ENCODE assay signal across 9 cellular contexts in the genomic region with DNA sequence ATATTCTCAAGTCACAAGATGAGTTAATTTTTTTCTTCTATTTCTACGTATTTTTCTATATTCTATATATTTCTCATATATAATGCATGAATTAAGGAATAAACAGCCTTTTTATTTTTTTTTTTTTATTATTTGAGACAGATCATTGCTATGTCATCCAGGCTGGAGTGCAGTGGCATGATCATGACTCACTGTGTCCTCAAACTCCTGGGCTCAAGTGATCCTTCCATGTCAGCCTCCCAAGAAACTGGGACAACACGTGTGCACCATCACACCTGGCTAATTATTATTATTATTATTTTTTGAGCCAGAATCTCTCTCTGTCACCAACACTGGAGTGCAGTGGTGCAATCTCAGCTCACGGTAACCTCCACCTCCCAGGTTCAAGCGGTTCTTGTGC. TPM values are rescaled to one million over a fixed set of nuclear protein-coding genes. Genes with fewer than 3 reads are reported as not detected.
DNase-seq lines count a peak whose midpoint lies in the region; ATAC-seq and TF ChIP-seq lines count a peak whose summit lies in the region.
"Had no signal": no experiment of that assay in that cellular context is flagged by ENCODE, and none has a peak within 500 bp of the region (broad histone marks: within the 10 kb centered on the region; RNA-seq: fewer than 3 reads in every experiment).

No MANE protein-coding gene starts in this region.

- no peaks in the 10 kb centered on the region for H3K9me3 ChIP-seq in neural cell (ENCODE audit: low read length)

- no peak for TF ChIP-seq RAD21 in neural cell (conservative IDR thresholded peaks at IDR 0.05)

- in situ Hi-C loops in GM13977 (cut with MboI; ENCODE audit: low pct_unique_long_range_greater_than_20kb, low sequenced_read_pairs, unreplicated experiment): no loop called here

- peaks cover 20% of the 10 kb centered on the region for H3K4me1 Mint-ChIP-seq in central memory CD8-positive, alpha-beta T cell

- peaks cover 7% of the 10 kb centered on the region for H3K9me3 Mint-ChIP-seq in central memory CD8-positive, alpha-beta T cell

- H3K79me2 ChIP-seq in neural cell (replicated peaks; ENCODE audit: insufficient read depth, low read length): peaks cover 16% of the 10 kb centered on the region
- H3K79me2 ChIP-seq: parathyroid adenoma had no signal

- peak overlapping the region; percentile 91 for H3K4me2 ChIP-seq in neural cell (ENCODE audit: low read length)

- peaks cover 7% of the 10 kb centered on the region for H3K36me3 Mint-ChIP-seq in central memory CD8-positive, alpha-beta T cell (ENCODE audit: insufficient read depth)

- no peak for TF ChIP-seq EP300 in neural cell (conservative IDR thresholded peaks at IDR 0.05; ENCODE audit: poor library complexity, severe bottlenecking)

- peak overlapping the region; percentile 71 for H3K4me3 ChIP-seq in neural cell (ENCODE audit: low read length)

- H3K27ac ChIP-seq in neural cell (ENCODE audit: low read length): peak overlapping the region; percentile 95

- H3K9me2 ChIP-seq in neural cell (ENCODE audit: insufficient read depth, low read length): no peaks in the 10 kb centered on the region

- H3K4me3 Mint-ChIP-seq in central memory CD8-positive, alpha-beta T cell: peak overlapping the region; percentile 97

- TF ChIP-seq CTCF in neural cell (IDR thresholded peaks at IDR 0.05; ENCODE audit: poor library complexity, severe bottlenecking): no peak
- TF ChIP-seq CTCF in GM13977 (IDR thresholded peaks at IDR 0.05; ENCODE audit: extremely low read depth, insufficient read depth, missing control alignments): no peak

- no peak for ATAC-seq in central memory CD8-positive, alpha-beta T cell (replicated peaks; ENCODE audit: extremely low read depth, poor library complexity, severe bottlenecking)
- no peak for ATAC-seq in HG02623 (IDR thresholded peaks at IDR 0.05; ENCODE audit: unreplicated experiment)

- no peak overlapping the region for H3K9ac ChIP-seq in neural cell (ENCODE audit: low read length)
- H3K9ac ChIP-seq: parathyroid adenoma had no signal

- DNase-seq in DMS53 (lab: John Stamatoyannopoulos, UW) (peak; percentile 68), DMS53 treated with DMSO at 0.1 percent for 48 hours (lab: John Stamatoyannopoulos, UW; ENCODE audit: unreplicated experiment) (no peak), M059J (ENCODE audit: low read depth) (peak; percentile 21), GM13977 (ENCODE audit: low spot score) (no peak)
- no peak for DNase-seq in central memory CD8-positive, alpha-beta T cell (ENCODE audit: low spot score in 2 of 2)
- no peak for DNase-seq in activated effector memory CD4-positive, alpha-beta T cell treated with anti-CD3 and anti-CD28 coated beads, Interleukin-2, amount 50 U/mL, for 16 hours

- H4K20me1 ChIP-seq in neural cell (ENCODE audit: insufficient read depth): no peaks in the 10 kb centered on the region

- H2AFZ ChIP-seq in neural cell (ENCODE audit: low read depth, low read length): no peak overlapping the region

- peaks cover 2% of the 10 kb centered on the region for H3F3A ChIP-seq in neural cell (ENCODE audit: insufficient read depth, low read length, poor library complexity, severe bottlenecking)

- H3K27me3 Mint-ChIP-seq in central memory CD8-positive, alpha-beta T cell: no peaks in the 10 kb centered on the region

- no peaks in the 10 kb centered on the region for H3K27me3 ChIP-seq in neural cell (ENCODE audit: insufficient read depth, low read depth, low read length)

- H3K36me3 ChIP-seq in neural cell (ENCODE audit: insufficient read depth, low read length): peaks cover 13% of the 10 kb centered on the region

- H3K27ac Mint-ChIP-seq in central memory CD8-positive, alpha-beta T cell (ENCODE audit: low read depth): peak overlapping the region; percentile 97

TF ChIP-seq in neural cell, 6 proteins besides CTCF, POLR2A, EP300 and RAD21:
- TF ChIP-seq MXI1 (conservative IDR thresholded peaks at IDR 0.05; ENCODE audit: poor library complexity, severe bottlenecking) (no peak), POLR2AphosphoS5 (IDR thresholded peaks at IDR 0.05) (no peak), REST (IDR thresholded peaks at IDR 0.05; ENCODE audit: borderline replicate concordance) (no peak), EZH2 (IDR thresholded peaks at IDR 0.05; ENCODE audit: borderline replicate concordance, insufficient read depth, low read length, poor library complexity, severe bottlenecking) (no peak), SMC3 (conservative IDR thresholded peaks at IDR 0.05; ENCODE audit: poor library complexity) (no peak), TAF1 (IDR thresholded peaks at IDR 0.05; ENCODE audit: low read depth) (no peak)

RNA-seq across cellular contexts. Expression of gene CLDN12, which starts 1.5 kb away (rescaled TPM):
- 37.6 and 72.8 TPM in 2 replicates for total RNA-seq in M059J (2014; rRNA removed; shearing (Covaris generic))
- polyA plus RNA-seq in neural cell: 74.2 and 81.0 TPM in 2 replicates
- polyA minus RNA-seq in neural cell: 83.0 and 88.3 TPM in 2 replicates

RNA-seq across cellular contexts. Expression of gene GTPBP10, which starts 58.3 kb away (rescaled TPM):
- total RNA-seq in M059J (2014; rRNA removed; shearing (Covaris generic)): 30.5 and 33.8 TPM in 2 replicates
- 22.8 and 23.5 TPM in 2 replicates for polyA plus RNA-seq in neural cell
- polyA minus RNA-seq in neural cell: 24.8 and 41.1 TPM in 2 replicates

Comparison
In these comparisons a context has a peak if more than half of its experiments do, and no peak if none do; other contexts are left out.
1. DNase-seq: peak in DMS53 (single experiment) and M059J (single experiment); none in DMS53 treated with DMSO at 0.1 percent for 48 hours (single experiment), central memory CD8-positive, alpha-beta T cell (0 of 2), GM13977 (single experiment) and activated effector memory CD4-positive, alpha-beta T cell treated with anti-CD3 and anti-CD28 coated beads, Interleukin-2, amount 50 U/mL, for 16 hours (single experiment).